Comparison of ENCODE assay signal across 8 cellular contexts in genomic region chr1:64268653-64269557, GRCh38.
DNase-seq lines count a peak whose midpoint lies in the region; FAIRE-seq and TF ChIP-seq lines count a peak whose summit lies in the region.

No MANE protein-coding gene starts in this region.

- no peaks in the 10 kb centered on the region for H3K36me3 ChIP-seq in vagina

- no peak for TF ChIP-seq POLR2A in vagina (IDR thresholded peaks at IDR 0.05)

- H3K27ac ChIP-seq in vagina, result peak overlapping the region; percentile 48

- intact Hi-C loops in vagina (cut with DNase I), result loop anchor here (10.0 kb wide), 2 partner anchors 406 to 546 kb away; no protein-coding TSS in a partner anchor

- FAIRE-seq in frontal cortex (lab: Jason Lieb, UNC), result peak; percentile 21

- H3K4me3 ChIP-seq in LNCaP clone FGC (ENCODE audit: low read depth, low read length), result no peak overlapping the region
- no peak overlapping the region for H3K4me3 ChIP-seq in vagina

- DNase-seq in AML-193 (lab: John Stamatoyannopoulos, UW) (peak; percentile 46 to 49), GM19240 (ENCODE audit: insufficient read length, low spot score) (peak; percentile 20), LNCaP clone FGC (ENCODE audit: low read depth) (peak; percentile 67), RKO (ENCODE audit: low spot score) (peak; percentile 81), frontal cortex (ENCODE audit: low spot score in 2 of 2) (peak; percentile 14 to 54), pons (ENCODE audit: low spot score) (peak; percentile 84), vagina (ENCODE audit: extremely low spot score in 2 of 2) (no peak)
- DNase-seq in activated T-helper 1 cell treated with anti-CD3 and anti-CD28 coated beads, Interleukin-2, amount 50 U/mL, for 16 hours (ENCODE audit: low read depth in 1 of 2, low spot score in 1 of 2), result peak; percentile 5 to 19

- no peaks in the 10 kb centered on the region for H3K9me3 ChIP-seq in vagina

- TF ChIP-seq CTCF in LNCaP clone FGC (IDR thresholded peaks at IDR 0.05; ENCODE audit: control insufficient read depth, extremely low read depth, insufficient read depth) (peak; percentile 76), vagina (IDR thresholded peaks at IDR 0.05) (peak; percentile 36 to 90 (median 85))

- H3K27me3 ChIP-seq in vagina, result no peaks in the 10 kb centered on the region

- H3K4me1 ChIP-seq in vagina, result peaks cover 13% of the 10 kb centered on the region

Comparison
In these comparisons a context has a peak if more than half of its experiments do, and no peak if none do; other contexts are left out.
1. DNase-seq: peak in AML-193 (2 of 2), GM19240 (single experiment), LNCaP clone FGC (single experiment), RKO (single experiment), activated T-helper 1 cell treated with anti-CD3 and anti-CD28 coated beads, Interleukin-2, amount 50 U/mL, for 16 hours (2 of 2), frontal cortex (2 of 2) and pons (single experiment); none in vagina (0 of 2).